In genomic region chr3:21174461-21174860, GRCh38 we compare ENCODE assay signal across 30 cellular contexts.
DNase-seq lines count a peak whose midpoint lies in the region; TF ChIP-seq lines count a peak whose summit lies in the region.
"Had no signal": no experiment of that assay in that cellular context is flagged by ENCODE, and none has a peak within 500 bp of the region (broad histone marks: within the 10 kb centered on the region; RNA-seq: fewer than 3 reads in every experiment).

No MANE protein-coding gene starts in this region.

- intact Hi-C loops in head of caudate nucleus (cut with DNase I), result no loop called here

- CTCF ChIA-PET in BJ (lab: Yijun Ruan, JAX), result no interaction called here
- CTCF ChIA-PET in activated CD4-positive, alpha-beta memory T cell treated with anti-CD3 and anti-CD28 coated beads, Interleukin-2, amount 10 ng/mL, durations not matched to agents 7 days and 5 days (lab: Charles Lee), result no interaction called here

- POLR2A ChIA-PET in BJ (lab: Charles Lee), result no interaction called here
- POLR2A ChIA-PET in activated CD4-positive, alpha-beta memory T cell treated with anti-CD3 and anti-CD28 coated beads, Interleukin-2, amount 10 ng/mL, durations not matched to agents 7 days and 5 days (lab: Charles Lee), result no interaction called here

- no peaks in the 10 kb centered on the region for H3K27me3 ChIP-seq in BJ (ENCODE audit: control insufficient read depth, insufficient read depth, low read length)
- H3K27me3 ChIP-seq: MG63, pancreas, SJCRH30, spleen had no signal

- in situ Hi-C loops in GM13977 (cut with MboI; ENCODE audit: low pct_unique_long_range_greater_than_20kb, low sequenced_read_pairs, unreplicated experiment), result no loop called here

- no peak overlapping the region for H3K27ac Mint-ChIP-seq in activated CD4-positive, alpha-beta memory T cell treated with anti-CD3 and anti-CD28 coated beads, Interleukin-2, amount 10 ng/mL, durations not matched to agents 7 days and 5 days
- H3K27ac Mint-ChIP-seq: activated naive CD4-positive, alpha-beta T cell treated with anti-CD3 and anti-CD28 coated beads, Interleukin-2, amount 10 ng/mL, durations not matched to agents 7 days and 5 days; dendritic cell treated with granulocyte-macrophage colony-stimulating factor and Interleukin-4, amounts not matched to agents 40 ng/mL and 50 ng/mL, for 4 days; endodermal cell; T-cell; type B pancreatic cell had no signal

- DNase-seq in BJ (ENCODE audit: low read depth) (peak; percentile 14), HS-5 (ENCODE audit: low read depth) (peak; percentile 18), cardiac fibroblast (ENCODE audit: low read depth in 2 of 2) (peak; percentile 18 to 48), iris pigment epithelial cell (ENCODE audit: low read depth) (peak; percentile 2), head of caudate nucleus (no peak), GM13977 (ENCODE audit: low spot score) (no peak), islet precursor cell (no peak)
- no peak for DNase-seq in activated CD4-positive, alpha-beta memory T cell treated with anti-CD3 and anti-CD28 coated beads, Interleukin-2, amount 10 ng/mL, durations not matched to agents 7 days and 5 days
- DNase-seq: ACHN; activated CD4-positive, alpha-beta T cell treated with anti-CD3 and anti-CD28 coated beads, Interleukin-2, amount 50 U/mL, for 4 hours; activated naive CD4-positive, alpha-beta T cell treated with anti-CD3 and anti-CD28 coated beads, Interleukin-2, amount 10 ng/mL, durations not matched to agents 7 days and 5 days; amygdala; Calu3; central memory CD4-positive, alpha-beta T cell; endodermal cell; H7; left cardiac atrium; MG63; NCI-H2081; NCI-H226; NCI-H774; pancreas; right cardiac atrium; spleen; stimulated activated CD4-positive, alpha-beta T cell treated with anti-CD3 and anti-CD28 coated beads, Interleukin-2, amount 100 ng/mL, for 48 hours; T-cell had no signal

- peaks cover 12% of the 10 kb centered on the region for H3K9me3 Mint-ChIP-seq in activated CD4-positive, alpha-beta memory T cell treated with anti-CD3 and anti-CD28 coated beads, Interleukin-2, amount 10 ng/mL, durations not matched to agents 7 days and 5 days

- H3K36me3 Mint-ChIP-seq in activated CD4-positive, alpha-beta memory T cell treated with anti-CD3 and anti-CD28 coated beads, Interleukin-2, amount 10 ng/mL, durations not matched to agents 7 days and 5 days (ENCODE audit: low read depth), result no peaks in the 10 kb centered on the region
- H3K36me3 Mint-ChIP-seq: activated naive CD4-positive, alpha-beta T cell treated with anti-CD3 and anti-CD28 coated beads, Interleukin-2, amount 10 ng/mL, durations not matched to agents 7 days and 5 days; T-cell; type B pancreatic cell had no signal

- H3K4me3 Mint-ChIP-seq in activated CD4-positive, alpha-beta memory T cell treated with anti-CD3 and anti-CD28 coated beads, Interleukin-2, amount 10 ng/mL, durations not matched to agents 7 days and 5 days, result no peak overlapping the region
- H3K4me3 Mint-ChIP-seq: activated naive CD4-positive, alpha-beta T cell treated with anti-CD3 and anti-CD28 coated beads, Interleukin-2, amount 10 ng/mL, durations not matched to agents 7 days and 5 days; dendritic cell treated with granulocyte-macrophage colony-stimulating factor and Interleukin-4, amounts not matched to agents 40 ng/mL and 50 ng/mL, for 4 days; endodermal cell; neural crest cell; T-cell; type B pancreatic cell had no signal

- no peak for TF ChIP-seq CTCF in BJ (IDR thresholded peaks at IDR 0.05; ENCODE audit: insufficient read depth, low read depth, low read length)
- no peak for TF ChIP-seq CTCF in cardiac fibroblast (IDR thresholded peaks at IDR 0.05; ENCODE audit: low read depth, low read length)
- TF ChIP-seq CTCF in GM13977 (IDR thresholded peaks at IDR 0.05; ENCODE audit: extremely low read depth, insufficient read depth, missing control alignments), result no peak

- H3K4me1 Mint-ChIP-seq in activated CD4-positive, alpha-beta memory T cell treated with anti-CD3 and anti-CD28 coated beads, Interleukin-2, amount 10 ng/mL, durations not matched to agents 7 days and 5 days, result no peaks in the 10 kb centered on the region
- H3K4me1 Mint-ChIP-seq: activated naive CD4-positive, alpha-beta T cell treated with anti-CD3 and anti-CD28 coated beads, Interleukin-2, amount 10 ng/mL, durations not matched to agents 7 days and 5 days; neural crest cell; T-cell had no signal

- H3K27me3 Mint-ChIP-seq in activated CD4-positive, alpha-beta memory T cell treated with anti-CD3 and anti-CD28 coated beads, Interleukin-2, amount 10 ng/mL, durations not matched to agents 7 days and 5 days, result no peaks in the 10 kb centered on the region
- H3K27me3 Mint-ChIP-seq: activated naive CD4-positive, alpha-beta T cell treated with anti-CD3 and anti-CD28 coated beads, Interleukin-2, amount 10 ng/mL, durations not matched to agents 7 days and 5 days; dendritic cell treated with granulocyte-macrophage colony-stimulating factor and Interleukin-4, amounts not matched to agents 40 ng/mL and 50 ng/mL, for 4 days; T-cell; type B pancreatic cell had no signal

- H3K36me3 ChIP-seq in BJ (ENCODE audit: control insufficient read depth, insufficient read depth, low read length), result no peaks in the 10 kb centered on the region
- H3K36me3 ChIP-seq: MG63, pancreas, SJCRH30, spleen had no signal

- H3K4me3 ChIP-seq in BJ (ENCODE audit: low read depth, low read length), result no peak overlapping the region
- no peak overlapping the region for H3K4me3 ChIP-seq in cardiac fibroblast (replicated peaks in 1 of 2; ENCODE audit: low read depth in 2 of 2, low read length in 2 of 2)
- H3K4me3 ChIP-seq: MG63, pancreas, SJCRH30, spleen had no signal

Comparison
In these comparisons a context has a peak if more than half of its experiments do, and no peak if none do; other contexts are left out.
1. DNase-seq: peak in BJ (single experiment), HS-5 (single experiment), cardiac fibroblast (2 of 2) and iris pigment epithelial cell (single experiment); none in head of caudate nucleus (0 of 42), GM13977 (single experiment), activated CD4-positive, alpha-beta memory T cell treated with anti-CD3 and anti-CD28 coated beads, Interleukin-2, amount 10 ng/mL, durations not matched to agents 7 days and 5 days (single experiment) and islet precursor cell (single experiment).